3 cellular contexts compared by ENCODE assay signal in the genomic region with DNA sequence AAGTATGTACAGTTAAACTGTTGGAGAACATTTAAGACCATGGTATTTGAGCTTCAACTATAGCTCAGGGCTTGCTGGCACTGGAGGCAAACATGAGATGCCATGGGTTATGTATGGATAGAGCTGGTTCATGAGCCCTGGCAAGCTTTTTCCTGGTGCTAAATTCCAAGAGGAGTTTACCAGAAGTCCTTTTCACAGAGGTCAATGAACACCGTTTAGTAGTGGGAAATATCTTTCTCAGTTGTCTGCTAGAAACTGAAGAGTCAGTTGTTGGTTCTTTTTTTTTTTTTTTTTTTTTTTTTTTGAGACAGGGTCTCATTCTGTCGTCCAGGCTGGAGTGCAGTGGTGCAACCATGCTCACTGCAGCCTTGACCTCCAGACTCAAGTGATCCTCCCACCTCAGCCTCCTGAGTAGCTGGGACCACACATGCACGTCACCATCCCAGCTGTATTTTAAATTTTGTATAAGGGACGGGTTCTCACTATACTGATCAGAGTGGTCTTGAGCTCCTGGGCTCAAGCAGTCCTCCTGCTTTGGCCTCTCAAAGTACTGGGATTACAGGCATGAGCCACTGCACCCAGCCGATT.
A peak's percentile ranks its signal among the peaks of the same experiment; 100 is the strongest.
TF ChIP-seq lines count a peak whose summit lies in the region.

No MANE protein-coding gene starts in this region.

TF ChIP-seq in A549, 52 proteins besides CTCF, POLR2A, EP300 and RAD21:
- TF ChIP-seq FOSL2 (IDR thresholded peaks at IDR 0.05), result no peak
- no peak for TF ChIP-seq FOSL2 (CRISPR knock-in tag; IDR thresholded peaks at IDR 0.05)
- TF ChIP-seq CHD2 (IDR thresholded peaks at IDR 0.05; ENCODE audit: low read length, partially characterized antibody), result no peak
- TF ChIP-seq HOXA7 (CRISPR knock-in tag; IDR thresholded peaks at IDR 0.05), result no peak
- TF ChIP-seq MYC (IDR thresholded peaks at IDR 0.05; ENCODE audit: borderline replicate concordance, low read length), result no peak
- TF ChIP-seq, protein P1, sequence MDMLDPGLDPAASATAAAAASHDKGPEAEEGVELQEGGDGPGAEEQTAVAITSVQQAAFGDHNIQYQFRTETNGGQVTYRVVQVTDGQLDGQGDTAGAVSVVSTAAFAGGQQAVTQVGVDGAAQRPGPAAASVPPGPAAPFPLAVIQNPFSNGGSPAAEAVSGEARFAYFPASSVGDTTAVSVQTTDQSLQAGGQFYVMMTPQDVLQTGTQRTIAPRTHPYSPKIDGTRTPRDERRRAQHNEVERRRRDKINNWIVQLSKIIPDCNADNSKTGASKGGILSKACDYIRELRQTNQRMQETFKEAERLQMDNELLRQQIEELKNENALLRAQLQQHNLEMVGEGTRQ (IDR thresholded peaks at IDR 0.05), result no peak
- TF ChIP-seq SMC3 (IDR thresholded peaks at IDR 0.05), result no peak
- TF ChIP-seq, protein P2, sequence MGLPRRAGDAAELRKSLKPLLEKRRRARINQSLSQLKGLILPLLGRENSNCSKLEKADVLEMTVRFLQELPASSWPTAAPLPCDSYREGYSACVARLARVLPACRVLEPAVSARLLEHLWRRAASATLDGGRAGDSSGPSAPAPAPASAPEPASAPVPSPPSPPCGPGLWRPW (IDR thresholded peaks at IDR 0.05), result no peak
- TF ChIP-seq, protein P3, sequence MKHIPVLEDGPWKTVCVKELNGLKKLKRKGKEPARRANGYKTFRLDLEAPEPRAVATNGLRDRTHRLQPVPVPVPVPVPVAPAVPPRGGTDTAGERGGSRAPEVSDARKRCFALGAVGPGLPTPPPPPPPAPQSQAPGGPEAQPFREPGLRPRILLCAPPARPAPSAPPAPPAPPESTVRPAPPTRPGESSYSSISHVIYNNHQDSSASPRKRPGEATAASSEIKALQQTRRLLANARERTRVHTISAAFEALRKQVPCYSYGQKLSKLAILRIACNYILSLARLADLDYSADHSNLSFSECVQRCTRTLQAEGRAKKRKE (CRISPR knock-in tag; IDR thresholded peaks at IDR 0.05; ENCODE audit: low read depth), result no peak
- no peak for TF ChIP-seq EHF (CRISPR knock-in tag; IDR thresholded peaks at IDR 0.05)
- no peak for TF ChIP-seq SREBF2 (IDR thresholded peaks at IDR 0.05)
- TF ChIP-seq HOXB13 (CRISPR knock-in tag; IDR thresholded peaks at IDR 0.05; ENCODE audit: low read depth), result no peak
- TF ChIP-seq FOXS1 (CRISPR knock-in tag; IDR thresholded peaks at IDR 0.05), result no peak
- no peak for TF ChIP-seq NR3C1 (IDR thresholded peaks at IDR 0.05)
- TF ChIP-seq HDAC2 (IDR thresholded peaks at IDR 0.05), result no peak
- TF ChIP-seq ZC3H11A (IDR thresholded peaks at IDR 0.05), result no peak
- no peak for TF ChIP-seq RNF2 (IDR thresholded peaks at IDR 0.05; ENCODE audit: borderline replicate concordance, low read depth)
- TF ChIP-seq CBX8 (IDR thresholded peaks at IDR 0.05), result no peak
- TF ChIP-seq BHLHE40 (IDR thresholded peaks at IDR 0.05; ENCODE audit: low read depth, low read length), result no peak
- TF ChIP-seq MAFK (IDR thresholded peaks at IDR 0.05; ENCODE audit: partially characterized antibody), result no peak

TF ChIP-seq in WTC11, 78 proteins besides CTCF, POLR2A, EP300 and RAD21:
- TF ChIP-seq, protein P4, sequence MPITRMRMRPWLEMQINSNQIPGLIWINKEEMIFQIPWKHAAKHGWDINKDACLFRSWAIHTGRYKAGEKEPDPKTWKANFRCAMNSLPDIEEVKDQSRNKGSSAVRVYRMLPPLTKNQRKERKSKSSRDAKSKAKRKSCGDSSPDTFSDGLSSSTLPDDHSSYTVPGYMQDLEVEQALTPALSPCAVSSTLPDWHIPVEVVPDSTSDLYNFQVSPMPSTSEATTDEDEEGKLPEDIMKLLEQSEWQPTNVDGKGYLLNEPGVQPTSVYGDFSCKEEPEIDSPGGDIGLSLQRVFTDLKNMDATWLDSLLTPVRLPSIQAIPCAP (CRISPR knock-in tag; IDR thresholded peaks at IDR 0.05), result no peak
- TF ChIP-seq KAT7 (CRISPR knock-in tag; IDR thresholded peaks at IDR 0.05; ENCODE audit: borderline replicate concordance) (no peak), EMX1 (CRISPR knock-in tag; IDR thresholded peaks at IDR 0.05) (no peak), NR3C1 (CRISPR knock-in tag; conservative IDR thresholded peaks at IDR 0.05; ENCODE audit: low read depth) (no peak), SMAD4 (CRISPR knock-in tag; IDR thresholded peaks at IDR 0.05) (no peak), ATF1 (CRISPR knock-in tag; IDR thresholded peaks at IDR 0.05) (no peak), ZNF423 (CRISPR knock-in tag; IDR thresholded peaks at IDR 0.05) (no peak), GRHL2 (CRISPR knock-in tag; IDR thresholded peaks at IDR 0.05; ENCODE audit: insufficient replicate concordance, severe bottlenecking) (no peak), ZNF138 (CRISPR knock-in tag; conservative IDR thresholded peaks at IDR 0.05) (no peak), JAZF1 (CRISPR knock-in tag; IDR thresholded peaks at IDR 0.05) (no peak), TCF7 (CRISPR knock-in tag; IDR thresholded peaks at IDR 0.05; ENCODE audit: low read depth) (no peak), TP53 (CRISPR knock-in tag; IDR thresholded peaks at IDR 0.05) (no peak), FOXJ3 (CRISPR knock-in tag; IDR thresholded peaks at IDR 0.05; ENCODE audit: borderline replicate concordance) (no peak), GTF2I (CRISPR knock-in tag; conservative IDR thresholded peaks at IDR 0.05) (no peak), ELF4 (CRISPR knock-in tag; IDR thresholded peaks at IDR 0.05; ENCODE audit: low read depth) (no peak), ZNF416 (CRISPR knock-in tag; IDR thresholded peaks at IDR 0.05) (no peak)
TF ChIP-seq in WTC11: peak in this region for 0.

TF ChIP-seq in HepG2, 621 proteins besides CTCF, POLR2A, EP300 and RAD21 (continues in another document):
- no peak for TF ChIP-seq SSRP1 (CRISPR knock-in tag; IDR thresholded peaks at IDR 0.05)
- no peak for TF ChIP-seq NCOA5 (CRISPR knock-in tag; IDR thresholded peaks at IDR 0.05)
- TF ChIP-seq, protein P5, sequence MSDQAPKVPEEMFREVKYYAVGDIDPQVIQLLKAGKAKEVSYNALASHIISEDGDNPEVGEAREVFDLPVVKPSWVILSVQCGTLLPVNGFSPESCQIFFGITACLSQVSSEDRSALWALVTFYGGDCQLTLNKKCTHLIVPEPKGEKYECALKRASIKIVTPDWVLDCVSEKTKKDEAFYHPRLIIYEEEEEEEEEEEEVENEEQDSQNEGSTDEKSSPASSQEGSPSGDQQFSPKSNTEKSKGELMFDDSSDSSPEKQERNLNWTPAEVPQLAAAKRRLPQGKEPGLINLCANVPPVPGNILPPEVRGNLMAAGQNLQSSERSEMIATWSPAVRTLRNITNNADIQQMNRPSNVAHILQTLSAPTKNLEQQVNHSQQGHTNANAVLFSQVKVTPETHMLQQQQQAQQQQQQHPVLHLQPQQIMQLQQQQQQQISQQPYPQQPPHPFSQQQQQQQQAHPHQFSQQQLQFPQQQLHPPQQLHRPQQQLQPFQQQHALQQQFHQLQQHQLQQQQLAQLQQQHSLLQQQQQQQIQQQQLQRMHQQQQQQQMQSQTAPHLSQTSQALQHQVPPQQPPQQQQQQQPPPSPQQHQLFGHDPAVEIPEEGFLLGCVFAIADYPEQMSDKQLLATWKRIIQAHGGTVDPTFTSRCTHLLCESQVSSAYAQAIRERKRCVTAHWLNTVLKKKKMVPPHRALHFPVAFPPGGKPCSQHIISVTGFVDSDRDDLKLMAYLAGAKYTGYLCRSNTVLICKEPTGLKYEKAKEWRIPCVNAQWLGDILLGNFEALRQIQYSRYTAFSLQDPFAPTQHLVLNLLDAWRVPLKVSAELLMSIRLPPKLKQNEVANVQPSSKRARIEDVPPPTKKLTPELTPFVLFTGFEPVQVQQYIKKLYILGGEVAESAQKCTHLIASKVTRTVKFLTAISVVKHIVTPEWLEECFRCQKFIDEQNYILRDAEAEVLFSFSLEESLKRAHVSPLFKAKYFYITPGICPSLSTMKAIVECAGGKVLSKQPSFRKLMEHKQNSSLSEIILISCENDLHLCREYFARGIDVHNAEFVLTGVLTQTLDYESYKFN (CRISPR knock-in tag; conservative IDR thresholded peaks at IDR 0.05), result 0 out of 2 replicates have a peak, but pooled peaks have one; percentile 12
- TF ChIP-seq JARID2 (CRISPR knock-in tag; IDR thresholded peaks at IDR 0.05; ENCODE audit: insufficient replicate concordance), result no peak
- TF ChIP-seq ATF7 (IDR thresholded peaks at IDR 0.05), result no peak
- no peak for TF ChIP-seq ATF7 (CRISPR knock-in tag; IDR thresholded peaks at IDR 0.05)
- TF ChIP-seq, protein P6, sequence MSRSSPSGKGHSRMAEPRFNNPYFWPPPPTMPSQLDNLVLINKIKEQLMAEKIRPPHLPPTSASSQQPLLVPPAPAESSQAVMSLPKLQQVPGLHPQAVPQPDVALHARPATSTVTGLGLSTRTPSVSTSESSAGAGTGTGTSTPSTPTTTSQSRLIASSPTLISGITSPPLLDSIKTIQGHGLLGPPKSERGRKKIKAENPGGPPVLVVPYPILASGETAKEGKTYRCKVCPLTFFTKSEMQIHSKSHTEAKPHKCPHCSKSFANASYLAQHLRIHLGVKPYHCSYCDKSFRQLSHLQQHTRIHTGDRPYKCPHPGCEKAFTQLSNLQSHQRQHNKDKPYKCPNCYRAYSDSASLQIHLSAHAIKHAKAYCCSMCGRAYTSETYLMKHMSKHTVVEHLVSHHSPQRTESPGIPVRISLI (CRISPR knock-in tag; IDR thresholded peaks at IDR 0.05; ENCODE audit: borderline replicate concordance), result peak; percentile 24; the same call in 1 of the 2 replicates
- no peak for TF ChIP-seq PHF5A (CRISPR knock-in tag; IDR thresholded peaks at IDR 0.05; ENCODE audit: low read depth, unreplicated experiment)
- TF ChIP-seq CENPT (CRISPR knock-in tag; IDR thresholded peaks at IDR 0.05; ENCODE audit: low read depth), result no peak
- TF ChIP-seq, protein P7, sequence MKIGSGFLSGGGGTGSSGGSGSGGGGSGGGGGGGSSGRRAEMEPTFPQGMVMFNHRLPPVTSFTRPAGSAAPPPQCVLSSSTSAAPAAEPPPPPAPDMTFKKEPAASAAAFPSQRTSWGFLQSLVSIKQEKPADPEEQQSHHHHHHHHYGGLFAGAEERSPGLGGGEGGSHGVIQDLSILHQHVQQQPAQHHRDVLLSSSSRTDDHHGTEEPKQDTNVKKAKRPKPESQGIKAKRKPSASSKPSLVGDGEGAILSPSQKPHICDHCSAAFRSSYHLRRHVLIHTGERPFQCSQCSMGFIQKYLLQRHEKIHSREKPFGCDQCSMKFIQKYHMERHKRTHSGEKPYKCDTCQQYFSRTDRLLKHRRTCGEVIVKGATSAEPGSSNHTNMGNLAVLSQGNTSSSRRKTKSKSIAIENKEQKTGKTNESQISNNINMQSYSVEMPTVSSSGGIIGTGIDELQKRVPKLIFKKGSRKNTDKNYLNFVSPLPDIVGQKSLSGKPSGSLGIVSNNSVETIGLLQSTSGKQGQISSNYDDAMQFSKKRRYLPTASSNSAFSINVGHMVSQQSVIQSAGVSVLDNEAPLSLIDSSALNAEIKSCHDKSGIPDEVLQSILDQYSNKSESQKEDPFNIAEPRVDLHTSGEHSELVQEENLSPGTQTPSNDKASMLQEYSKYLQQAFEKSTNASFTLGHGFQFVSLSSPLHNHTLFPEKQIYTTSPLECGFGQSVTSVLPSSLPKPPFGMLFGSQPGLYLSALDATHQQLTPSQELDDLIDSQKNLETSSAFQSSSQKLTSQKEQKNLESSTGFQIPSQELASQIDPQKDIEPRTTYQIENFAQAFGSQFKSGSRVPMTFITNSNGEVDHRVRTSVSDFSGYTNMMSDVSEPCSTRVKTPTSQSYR (CRISPR knock-in tag; IDR thresholded peaks at IDR 0.05; ENCODE audit: borderline replicate concordance), result no peak
- TF ChIP-seq TEAD3 (CRISPR knock-in tag; optimal IDR thresholded peaks at IDR 0.05; ENCODE audit: borderline replicate concordance), result peak; percentile 26
- TF ChIP-seq POLR2AphosphoS5 (IDR thresholded peaks at IDR 0.05; ENCODE audit: low read depth, low read length), result no peak
- TF ChIP-seq, protein P8, sequence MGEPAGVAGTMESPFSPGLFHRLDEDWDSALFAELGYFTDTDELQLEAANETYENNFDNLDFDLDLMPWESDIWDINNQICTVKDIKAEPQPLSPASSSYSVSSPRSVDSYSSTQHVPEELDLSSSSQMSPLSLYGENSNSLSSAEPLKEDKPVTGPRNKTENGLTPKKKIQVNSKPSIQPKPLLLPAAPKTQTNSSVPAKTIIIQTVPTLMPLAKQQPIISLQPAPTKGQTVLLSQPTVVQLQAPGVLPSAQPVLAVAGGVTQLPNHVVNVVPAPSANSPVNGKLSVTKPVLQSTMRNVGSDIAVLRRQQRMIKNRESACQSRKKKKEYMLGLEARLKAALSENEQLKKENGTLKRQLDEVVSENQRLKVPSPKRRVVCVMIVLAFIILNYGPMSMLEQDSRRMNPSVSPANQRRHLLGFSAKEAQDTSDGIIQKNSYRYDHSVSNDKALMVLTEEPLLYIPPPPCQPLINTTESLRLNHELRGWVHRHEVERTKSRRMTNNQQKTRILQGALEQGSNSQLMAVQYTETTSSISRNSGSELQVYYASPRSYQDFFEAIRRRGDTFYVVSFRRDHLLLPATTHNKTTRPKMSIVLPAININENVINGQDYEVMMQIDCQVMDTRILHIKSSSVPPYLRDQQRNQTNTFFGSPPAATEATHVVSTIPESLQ (CRISPR knock-in tag; conservative IDR thresholded peaks at IDR 0.05), result no peak
- TF ChIP-seq ZNF350 (CRISPR knock-in tag; IDR thresholded peaks at IDR 0.05; ENCODE audit: borderline replicate concordance, low read depth), result no peak
- TF ChIP-seq ZBTB21 (CRISPR knock-in tag; IDR thresholded peaks at IDR 0.05), result no peak
- TF ChIP-seq DMAP1 (CRISPR knock-in tag; IDR thresholded peaks at IDR 0.05), result no peak
- no peak for TF ChIP-seq NRL (CRISPR knock-in tag; IDR thresholded peaks at IDR 0.05; ENCODE audit: borderline replicate concordance)
- no peak for TF ChIP-seq ERF (CRISPR knock-in tag; IDR thresholded peaks at IDR 0.05)
- TF ChIP-seq FIP1L1 (IDR thresholded peaks at IDR 0.05; ENCODE audit: borderline replicate concordance, insufficient read depth, low read depth, low read length), result no peak
- no peak for TF ChIP-seq PRMT3 (CRISPR knock-in tag; IDR thresholded peaks at IDR 0.05; ENCODE audit: borderline replicate concordance, low read depth)
- TF ChIP-seq, protein P9, sequence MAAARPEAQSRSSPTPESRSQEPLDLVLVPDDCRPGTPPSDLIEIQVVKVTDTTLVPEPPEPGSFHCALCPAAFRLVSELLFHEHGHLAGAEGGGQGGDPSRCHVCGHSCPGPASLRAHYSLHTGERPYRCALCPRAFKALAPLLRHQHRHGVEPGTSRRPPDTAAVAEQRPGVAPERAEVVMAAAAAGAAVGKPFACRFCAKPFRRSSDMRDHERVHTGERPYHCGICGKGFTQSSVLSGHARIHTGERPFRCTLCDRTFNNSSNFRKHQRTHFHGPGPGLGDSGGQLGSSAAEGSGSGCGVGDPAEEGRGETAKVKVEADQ (CRISPR knock-in tag; IDR thresholded peaks at IDR 0.05; ENCODE audit: borderline replicate concordance), result no peak
- 0 out of 2 replicates have a peak, but pooled peaks have one; percentile 23 for TF ChIP-seq HDAC1 (CRISPR knock-in tag; IDR thresholded peaks at IDR 0.05)
- TF ChIP-seq ZNF230 (CRISPR knock-in tag; IDR thresholded peaks at IDR 0.05), result no peak
- TF ChIP-seq, protein P10, sequence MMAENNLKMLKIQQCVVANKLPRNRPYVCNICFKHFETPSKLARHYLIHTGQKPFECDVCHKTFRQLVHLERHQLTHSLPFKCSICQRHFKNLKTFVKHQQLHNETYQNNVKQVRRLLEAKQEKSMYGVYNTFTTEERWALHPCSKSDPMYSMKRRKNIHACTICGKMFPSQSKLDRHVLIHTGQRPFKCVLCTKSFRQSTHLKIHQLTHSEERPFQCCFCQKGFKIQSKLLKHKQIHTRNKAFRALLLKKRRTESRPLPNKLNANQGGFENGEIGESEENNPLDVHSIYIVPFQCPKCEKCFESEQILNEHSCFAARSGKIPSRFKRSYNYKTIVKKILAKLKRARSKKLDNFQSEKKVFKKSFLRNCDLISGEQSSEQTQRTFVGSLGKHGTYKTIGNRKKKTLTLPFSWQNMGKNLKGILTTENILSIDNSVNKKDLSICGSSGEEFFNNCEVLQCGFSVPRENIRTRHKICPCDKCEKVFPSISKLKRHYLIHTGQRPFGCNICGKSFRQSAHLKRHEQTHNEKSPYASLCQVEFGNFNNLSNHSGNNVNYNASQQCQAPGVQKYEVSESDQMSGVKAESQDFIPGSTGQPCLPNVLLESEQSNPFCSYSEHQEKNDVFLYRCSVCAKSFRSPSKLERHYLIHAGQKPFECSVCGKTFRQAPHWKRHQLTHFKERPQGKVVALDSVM (CRISPR knock-in tag; IDR thresholded peaks at IDR 0.05), result peak; percentile 98
